ENCODE assay signal across 9 cellular contexts in the genomic region with DNA sequence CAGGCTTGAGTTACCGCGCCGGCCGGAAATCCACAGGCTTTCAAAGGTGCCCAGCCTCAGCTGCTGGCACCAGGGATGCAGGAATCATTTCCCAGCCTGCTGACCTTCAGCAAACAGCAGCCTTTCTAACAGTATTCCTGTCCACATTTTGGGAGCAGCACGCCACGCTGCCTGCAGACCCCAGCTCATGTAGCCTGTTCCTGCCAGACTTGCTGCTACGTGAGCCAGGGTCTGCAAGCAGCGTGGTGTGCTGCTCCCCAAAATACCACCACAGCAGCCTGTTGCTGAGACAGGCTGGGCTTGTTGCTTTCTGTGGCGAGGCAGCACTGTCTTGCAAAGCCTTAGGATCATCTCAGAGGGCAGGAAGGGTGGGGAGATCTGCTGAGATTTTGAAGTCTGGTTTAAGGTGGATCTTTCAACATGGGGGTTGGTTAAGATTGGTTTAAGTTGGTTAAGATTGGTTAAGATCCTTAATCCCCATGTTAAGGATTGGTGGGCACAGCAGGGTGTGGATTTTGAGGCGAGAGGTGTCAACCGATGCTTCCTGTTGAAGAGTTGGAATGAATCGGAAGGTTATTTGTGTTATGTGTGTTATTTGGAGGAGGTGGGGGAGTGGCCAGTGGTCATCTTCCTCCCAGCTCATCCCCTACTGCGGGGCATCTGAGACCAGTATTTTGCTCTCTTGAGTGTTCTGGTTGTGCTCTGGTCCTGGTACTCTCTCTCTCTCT. TPM values are rescaled to one million over a fixed set of nuclear protein-coding genes. Genes with fewer than 3 reads are reported as not detected.
DNase-seq lines count a peak whose midpoint lies in the region; ATAC-seq and TF ChIP-seq lines count a peak whose summit lies in the region.
"Had no signal": no experiment of that assay in that cellular context is flagged by ENCODE, and none has a peak within 500 bp of the region (broad histone marks: within the 10 kb centered on the region; RNA-seq: fewer than 3 reads in every experiment).

No MANE protein-coding gene starts in this region.

- no peak overlapping the region for H3K14ac ChIP-seq in mesenchymal stem cell (ENCODE audit: low read length in 2 of 2)

- H4K8ac ChIP-seq in mesenchymal stem cell (ENCODE audit: low read length), result no peak overlapping the region

- H3K4ac ChIP-seq in mesenchymal stem cell (ENCODE audit: low read depth in 1 of 2, low read length in 2 of 2), result no peak overlapping the region

- TF ChIP-seq CTCF in activated CD8-positive, alpha-beta T cell treated with anti-CD3 and anti-CD28 coated beads for 36 hours (IDR thresholded peaks at IDR 0.05), result peak; percentile 12
- TF ChIP-seq CTCF in mammary epithelial cell (conservative IDR thresholded peaks at IDR 0.05 in 1 of 2, IDR thresholded peaks at IDR 0.05 in 1 of 2; ENCODE audit: extremely low read depth in 1 of 2, insufficient read depth in 1 of 2, low read depth in 1 of 2, low read length in 2 of 2) (no peak), tibial artery (IDR thresholded peaks at IDR 0.05) (no peak)

- peak overlapping the region; percentile 15 for H2AFZ ChIP-seq in mammary epithelial cell (ENCODE audit: low read depth, low read length)
- peak overlapping the region; percentile 6 for H2AFZ ChIP-seq in mesenchymal stem cell (ENCODE audit: low read depth, low read length)

- no peaks in the 10 kb centered on the region for H3K36me3 Mint-ChIP-seq in activated CD8-positive, alpha-beta T cell treated with anti-CD3 and anti-CD28 coated beads for 36 hours (ENCODE audit: low read depth)
- H3K36me3 Mint-ChIP-seq in activated CD8-positive, alpha-beta T cell treated with anti-CD3 and anti-CD28 coated beads, Interleukin-2, amount 10 ng/mL, durations not matched to agents 7 days and 5 days (ENCODE audit: low read depth), result no peaks in the 10 kb centered on the region

- H3K27ac Mint-ChIP-seq in activated CD8-positive, alpha-beta T cell treated with anti-CD3 and anti-CD28 coated beads for 36 hours, result no peak overlapping the region
- H3K27ac Mint-ChIP-seq in activated CD8-positive, alpha-beta T cell treated with anti-CD3 and anti-CD28 coated beads, Interleukin-2, amount 10 ng/mL, durations not matched to agents 7 days and 5 days, result no peak overlapping the region
- H3K27ac Mint-ChIP-seq: stimulated activated naive CD8-positive, alpha-beta T cell treated with anti-CD3 and anti-CD28 coated beads, Interleukin-15, Interleukin-2, amounts not matched to agents 100 ng/mL and 50 ng/mL, for 24 hours had no signal

- no peaks in the 10 kb centered on the region for H4K20me1 ChIP-seq in mammary epithelial cell (ENCODE audit: insufficient read depth, low read length)

- no peak overlapping the region for H3K9ac ChIP-seq in mammary epithelial cell (ENCODE audit: insufficient read depth, low read length)
- peak overlapping the region; percentile 69 for H3K9ac ChIP-seq in mesenchymal stem cell (ENCODE audit: low read length)

- no TSS peak for BruUV-seq in mammary epithelial cell (replicated peaks; lab: Mats Ljungman, UMichigan)

- H3K23ac ChIP-seq in mesenchymal stem cell (ENCODE audit: low read length in 2 of 2), result no peak overlapping the region

- DNase-seq in activated CD8-positive, alpha-beta T cell treated with anti-CD3 and anti-CD28 coated beads for 36 hours, result no peak
- DNase-seq in activated CD8-positive, alpha-beta T cell treated with anti-CD3 and anti-CD28 coated beads, Interleukin-2, amount 10 ng/mL, durations not matched to agents 7 days and 5 days, result no peak
- DNase-seq in mammary epithelial cell (no peak), mesenchymal stem cell (peak; percentile 11), tibial artery (no peak)
- no peak for DNase-seq in activated CD4-positive, CD25-positive, alpha-beta regulatory T cell treated with anti-CD3 and anti-CD28 coated beads, Interleukin-2, amount 50 U/mL, for 72 hours

- intact Hi-C loops in activated CD8-positive, alpha-beta T cell treated with anti-CD3 and anti-CD28 coated beads for 36 hours (cut with micrococcal nuclease), result no loop called here
- intact Hi-C loops in mammary epithelial cell (cut with micrococcal nuclease) (loop anchor here (1.0 kb wide), 1 partner anchor 121 kb away; no protein-coding TSS in a partner anchor), tibial artery (cut with DNase I; ENCODE audit: low total_unique reads) (loop anchor here (1.0 kb wide), 1 partner anchor 121 kb away; no protein-coding TSS in a partner anchor)

- dilution Hi-C loops in mammary epithelial cell (cut with HindIII; ENCODE audit: low sequenced_read_pairs), result no loop called here

- no peaks in the 10 kb centered on the region for H3K9me3 Mint-ChIP-seq in activated CD8-positive, alpha-beta T cell treated with anti-CD3 and anti-CD28 coated beads for 36 hours
- H3K9me3 Mint-ChIP-seq in activated CD8-positive, alpha-beta T cell treated with anti-CD3 and anti-CD28 coated beads, Interleukin-2, amount 10 ng/mL, durations not matched to agents 7 days and 5 days (ENCODE audit: insufficient read depth), result no peaks in the 10 kb centered on the region
- H3K9me3 Mint-ChIP-seq: stimulated activated naive CD8-positive, alpha-beta T cell treated with anti-CD3 and anti-CD28 coated beads, Interleukin-15, Interleukin-2, amounts not matched to agents 100 ng/mL and 50 ng/mL, for 24 hours had no signal

- no peaks in the 10 kb centered on the region for H3K79me1 ChIP-seq in mesenchymal stem cell (replicated peaks; ENCODE audit: low read length, poor library complexity, severe bottlenecking)

- no peak overlapping the region for H3K4me3 Mint-ChIP-seq in activated CD8-positive, alpha-beta T cell treated with anti-CD3 and anti-CD28 coated beads for 36 hours
- H3K4me3 Mint-ChIP-seq in activated CD8-positive, alpha-beta T cell treated with anti-CD3 and anti-CD28 coated beads, Interleukin-2, amount 10 ng/mL, durations not matched to agents 7 days and 5 days, result no peak overlapping the region
- H3K4me3 Mint-ChIP-seq: stimulated activated naive CD8-positive, alpha-beta T cell treated with anti-CD3 and anti-CD28 coated beads, Interleukin-15, Interleukin-2, amounts not matched to agents 100 ng/mL and 50 ng/mL, for 24 hours had no signal

- no peaks in the 10 kb centered on the region for H3K4me1 Mint-ChIP-seq in activated CD8-positive, alpha-beta T cell treated with anti-CD3 and anti-CD28 coated beads for 36 hours (ENCODE audit: low read depth)
- H3K4me1 Mint-ChIP-seq in activated CD8-positive, alpha-beta T cell treated with anti-CD3 and anti-CD28 coated beads, Interleukin-2, amount 10 ng/mL, durations not matched to agents 7 days and 5 days (ENCODE audit: low read depth), result peaks cover 2% of the 10 kb centered on the region

- H3K4me2 ChIP-seq in mammary epithelial cell (ENCODE audit: insufficient read depth, low read depth, low read length) (no peak overlapping the region), mesenchymal stem cell (ENCODE audit: low read length, poor library complexity, severe bottlenecking) (no peak overlapping the region)

- H3K9me3 ChIP-seq in mammary epithelial cell (replicated peaks; ENCODE audit: insufficient read depth, low read length) (no peaks in the 10 kb centered on the region), mesenchymal stem cell (ENCODE audit: control insufficient read depth, low read length) (no peaks in the 10 kb centered on the region), tibial artery (no peaks in the 10 kb centered on the region)

- H3K27me3 ChIP-seq in mammary epithelial cell (ENCODE audit: insufficient read depth, low read length) (no peaks in the 10 kb centered on the region), mesenchymal stem cell (ENCODE audit: control insufficient read depth in 1 of 2, insufficient read depth in 1 of 2, low read length in 2 of 2) (peaks cover 6 to 18% of the 10 kb centered on the region in 2 experiments), tibial artery (no peaks in the 10 kb centered on the region)

- no peaks in the 10 kb centered on the region for H3K79me2 ChIP-seq in mammary epithelial cell (ENCODE audit: insufficient read depth, low read length)

- POLR2A ChIA-PET in activated CD8-positive, alpha-beta T cell treated with anti-CD3 and anti-CD28 coated beads for 36 hours (lab: Charles Lee), result no interaction called here
- POLR2A ChIA-PET in activated CD8-positive, alpha-beta T cell treated with anti-CD3 and anti-CD28 coated beads, Interleukin-2, amount 10 ng/mL, durations not matched to agents 7 days and 5 days (lab: Charles Lee), result no interaction called here

- H2BK120ac ChIP-seq in mesenchymal stem cell (ENCODE audit: low read depth, low read length), result no peak overlapping the region

- H3K18ac ChIP-seq in mesenchymal stem cell (ENCODE audit: low read depth in 1 of 2, low read length in 2 of 2), result peak overlapping the region in 1 of 2 experiments; percentile 40

- 84% methylated on average over 12 of the region's 13 CpGs for WGBS in mammary epithelial cell (ENCODE audit: low coverage, missing lambda C conversion rate)
- WGBS in mesenchymal stem cell, result 55% methylated on average over 13 of the region's 13 CpGs

- no peaks in the 10 kb centered on the region for H3K36me3 ChIP-seq in mammary epithelial cell (ENCODE audit: insufficient read depth, low read length)
- no peaks in the 10 kb centered on the region for H3K36me3 ChIP-seq in mesenchymal stem cell (ENCODE audit: control insufficient read depth in 1 of 2, insufficient read depth in 2 of 2, low read depth in 1 of 2, low read length in 2 of 2)
- H3K36me3 ChIP-seq in tibial artery, result peaks cover 0 to 38% (median 0%) of the 10 kb centered on the region in 3 donors

- peak overlapping the region; percentile 2 for H2BK15ac ChIP-seq in mesenchymal stem cell (ENCODE audit: low read depth, poor library complexity, severe bottlenecking)

- in situ Hi-C loops in mammary epithelial cell (cut with MboI; ENCODE audit: low sequenced_read_pairs in 2 of 2), result no loop called here

- H3K4me3 ChIP-seq in mammary epithelial cell (replicated peaks in 1 of 3; ENCODE audit: insufficient read depth in 1 of 3, low read depth in 2 of 3, low read length in 3 of 3) (no peak overlapping the region), mesenchymal stem cell (ENCODE audit: insufficient read depth in 1 of 2, low read depth in 1 of 2, low read length in 2 of 2) (no peak overlapping the region), tibial artery (peak overlapping the region; percentile 30 to 31)

- H2AK5ac ChIP-seq in mesenchymal stem cell (ENCODE audit: low read length, severe bottlenecking), result no peak overlapping the region

- no peak overlapping the region for H2BK5ac ChIP-seq in mesenchymal stem cell (ENCODE audit: low read depth, low read length, poor library complexity, severe bottlenecking)

- H3K4me1 ChIP-seq in mammary epithelial cell (ENCODE audit: insufficient read depth, low read length), result peaks cover 7% of the 10 kb centered on the region
- peaks cover 17% of the 10 kb centered on the region for H3K4me1 ChIP-seq in mesenchymal stem cell (ENCODE audit: control insufficient read depth, insufficient read depth, low read depth, low read length)
- peaks cover 0 to 20% (median 10%) of the 10 kb centered on the region in 4 donors for H3K4me1 ChIP-seq in tibial artery

- H4K91ac ChIP-seq in mesenchymal stem cell (ENCODE audit: low read length), result no peak overlapping the region

- no peak overlapping the region for H2BK12ac ChIP-seq in mesenchymal stem cell (ENCODE audit: low read length in 2 of 2)

- H3K27ac ChIP-seq in mammary epithelial cell (ENCODE audit: insufficient read depth, low read depth, low read length) (no peak overlapping the region), mesenchymal stem cell (ENCODE audit: low read length, poor library complexity, severe bottlenecking) (no peak overlapping the region), tibial artery (no peak overlapping the region)

- no peak for ATAC-seq in activated CD8-positive, alpha-beta T cell treated with anti-CD3 and anti-CD28 coated beads for 36 hours
- no peak for ATAC-seq in activated CD8-positive, alpha-beta T cell treated with anti-CD3 and anti-CD28 coated beads, Interleukin-2, amount 10 ng/mL, durations not matched to agents 7 days and 5 days
- no peak for ATAC-seq in GM21529 (IDR thresholded peaks at IDR 0.05; ENCODE audit: unreplicated experiment)
- ATAC-seq in HG03196 (IDR thresholded peaks at IDR 0.05; ENCODE audit: unreplicated experiment), result no peak

- H3K27me3 Mint-ChIP-seq in activated CD8-positive, alpha-beta T cell treated with anti-CD3 and anti-CD28 coated beads for 36 hours, result no peaks in the 10 kb centered on the region
- H3K27me3 Mint-ChIP-seq in activated CD8-positive, alpha-beta T cell treated with anti-CD3 and anti-CD28 coated beads, Interleukin-2, amount 10 ng/mL, durations not matched to agents 7 days and 5 days (ENCODE audit: low read depth), result no peaks in the 10 kb centered on the region
- H3K27me3 Mint-ChIP-seq: stimulated activated naive CD8-positive, alpha-beta T cell treated with anti-CD3 and anti-CD28 coated beads, Interleukin-15, Interleukin-2, amounts not matched to agents 100 ng/mL and 50 ng/mL, for 24 hours had no signal

- CTCF ChIA-PET in activated CD8-positive, alpha-beta T cell treated with anti-CD3 and anti-CD28 coated beads for 36 hours (lab: Charles Lee), result interaction anchor here (1.0 to 1.5 kb wide), 4 partner anchors 14 to 320 kb away, joined by 3 to 5 read pairs (median 4); no protein-coding TSS in a partner anchor
- CTCF ChIA-PET in activated CD8-positive, alpha-beta T cell treated with anti-CD3 and anti-CD28 coated beads, Interleukin-2, amount 10 ng/mL, durations not matched to agents 7 days and 5 days (lab: Charles Lee), result interaction anchor here (0.8 to 1.1 kb wide), 5 partner anchors 9 to 122 kb away, joined by 3 to 6 read pairs (median 3); no protein-coding TSS in a partner anchor
- CTCF ChIA-PET in mammary epithelial cell (lab: Charles Lee; ENCODE audit: low non-redundant PET), result interaction anchor here (0.7 kb wide), 1 partner anchor 40 kb away, joined by 3 read pairs; no protein-coding TSS in a partner anchor

RNA-seq across cellular contexts. Expression of gene FAAH, which starts 12.9 kb away (rescaled TPM):
- total RNA-seq in activated CD8-positive, alpha-beta T cell treated with anti-CD3 and anti-CD28 coated beads for 36 hours, result 1 to 10 TPM; 3.0 to 4.7 TPM
- total RNA-seq in activated CD8-positive, alpha-beta T cell treated with anti-CD3 and anti-CD28 coated beads, Interleukin-2, amount 10 ng/mL, durations not matched to agents 7 days and 5 days, result 1 to 10 TPM; 3.6 to 3.9 TPM
- 10 to 100 TPM; 14.7 to 21.0 TPM for total RNA-seq in mammary epithelial cell
- polyA plus RNA-seq in mammary epithelial cell, result 4.1 TPM
- 5.0 TPM for polyA minus RNA-seq in mammary epithelial cell
- 0.48 TPM for polyA plus RNA-seq in mesenchymal stem cell (2013, experiment 1 of 2)
- 0.58 TPM for polyA plus RNA-seq in mesenchymal stem cell (2013, experiment 2 of 2)

Comparison
In these comparisons a context has a peak if more than half of its experiments do, and no peak if none do; other contexts are left out.
1. H3K4me3 ChIP-seq: peak in tibial artery (2 of 2); none in mammary epithelial cell (0 of 3) and mesenchymal stem cell (0 of 2).